1 cellular context compared by ENCODE assay signal in genomic region chr6:160090402-160091239, GRCh38. TPM values are rescaled to one million over a fixed set of nuclear protein-coding genes. Genes with fewer than 3 reads are reported as not detected.
"Had no signal": no experiment of that assay in that cellular context is flagged by ENCODE, and none has a peak within 500 bp of the region (broad histone marks: within the 10 kb centered on the region; RNA-seq: fewer than 3 reads in every experiment).

No MANE protein-coding gene starts in this region.

RNA-seq across cellular contexts. Expression of gene SLC22A1, which starts 31.0 kb away (rescaled TPM):
- total RNA-seq: activated naive CD4-positive, alpha-beta T cell treated with anti-CD3 and anti-CD28 coated beads for 36 hours had no signal
